In the genomic region with DNA sequence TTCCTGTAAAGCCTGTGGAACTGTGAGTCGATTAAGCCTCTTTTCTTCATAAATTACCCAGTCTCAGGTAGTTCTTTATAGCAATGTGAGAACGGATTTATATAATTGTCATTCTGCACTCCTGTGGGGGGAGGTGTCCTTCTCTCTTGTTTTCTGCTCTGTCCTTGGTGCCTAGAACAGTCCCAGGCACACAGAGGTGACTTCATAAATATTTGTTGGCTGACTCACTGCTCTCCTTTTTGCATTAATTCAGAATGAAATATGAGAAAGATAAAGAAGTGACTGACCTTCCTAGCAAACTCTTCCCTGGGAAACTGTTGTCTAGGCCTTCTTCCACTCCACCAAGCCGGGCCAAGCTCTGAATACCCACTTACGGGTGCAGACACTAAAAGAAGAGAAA, we compare ENCODE assay signal across 23 cellular contexts.
"Had no signal": no experiment of that assay in that cellular context is flagged by ENCODE, and none has a peak within 500 bp of the region (broad histone marks: within the 10 kb centered on the region; RNA-seq: fewer than 3 reads in every experiment).

No MANE protein-coding gene starts in this region.

- ATAC-seq: esophagus mucosa; gastrocnemius medialis; left cardiac atrium; lower lobe of right lung; natural killer cell; stimulated activated naive B cell treated with anti-CD40 and anti-IgM and Interleukin-4, amounts not matched to agents 10 μg/mL and 1 μg/mL and 100 μg/mL, for 72 hours had no signal

- H3K27ac ChIP-seq: dorsolateral prefrontal cortex, gastrocnemius medialis, left ventricle myocardium inferior, lower lobe of right lung, right atrium auricular region, sigmoid colon, skin epidermis, stomach, thoracic aorta, transverse colon had no signal

- H3K4me1 Mint-ChIP-seq: memory B cell; natural killer cell; neural crest cell; stimulated activated naive B cell treated with anti-CD40 and anti-IgM and Interleukin-4, amounts not matched to agents 10 μg/mL and 1 μg/mL and 100 μg/mL, for 72 hours had no signal

- H3K27me3 ChIP-seq: dorsolateral prefrontal cortex, gastrocnemius medialis, right atrium auricular region, sigmoid colon, stomach, transverse colon had no signal

- H3K4me1 ChIP-seq: gastrocnemius medialis, left ventricle myocardium inferior, lower lobe of right lung, right atrium auricular region, sigmoid colon, stomach, transverse colon had no signal

- H3K27ac Mint-ChIP-seq: memory B cell; mesothelial cell of epicardium; natural killer cell; stimulated activated naive B cell treated with anti-CD40 and anti-IgM and Interleukin-4, amounts not matched to agents 10 μg/mL and 1 μg/mL and 100 μg/mL, for 72 hours had no signal

- H3K36me3 ChIP-seq: gastrocnemius medialis, left ventricle myocardium inferior, lower lobe of right lung, right atrium auricular region, sigmoid colon, stomach, thoracic aorta, transverse colon had no signal

- H3K4me3 Mint-ChIP-seq: memory B cell; mesothelial cell of epicardium; natural killer cell; neural crest cell; stimulated activated naive B cell treated with anti-CD40 and anti-IgM and Interleukin-4, amounts not matched to agents 10 μg/mL and 1 μg/mL and 100 μg/mL, for 72 hours had no signal

- DNase-seq: cortex of kidney; dorsolateral prefrontal cortex; effector CD8-positive, alpha-beta T cell; gastrocnemius medialis; left cardiac atrium; left ventricle myocardium inferior; lower lobe of right lung; natural killer cell; posterior cingulate gyrus; sigmoid colon; stimulated activated CD4-positive, alpha-beta T cell treated with anti-CD3 and anti-CD28 coated beads, Interleukin-2, amount 100 ng/mL, for 24 hours; stimulated activated CD4-positive, alpha-beta T cell treated with anti-CD3 and anti-CD28 coated beads, Interleukin-4, amount 100 ng/mL, for 4 hours; stimulated activated naive B cell treated with anti-CD40 and anti-IgM and Interleukin-4, amounts not matched to agents 10 μg/mL and 1 μg/mL and 100 μg/mL, for 72 hours; stomach; substantia nigra; transverse colon had no signal

- H3K9me3 ChIP-seq: gastrocnemius medialis, lower lobe of right lung, right atrium auricular region, thoracic aorta, transverse colon had no signal

- H3K27me3 Mint-ChIP-seq: memory B cell; stimulated activated naive B cell treated with anti-CD40 and anti-IgM and Interleukin-4, amounts not matched to agents 10 μg/mL and 1 μg/mL and 100 μg/mL, for 72 hours had no signal

- H3K36me3 Mint-ChIP-seq: memory B cell; natural killer cell; stimulated activated naive B cell treated with anti-CD40 and anti-IgM and Interleukin-4, amounts not matched to agents 10 μg/mL and 1 μg/mL and 100 μg/mL, for 72 hours had no signal

- H3K4me3 ChIP-seq: dorsolateral prefrontal cortex, gastrocnemius medialis, left ventricle myocardium inferior, lower lobe of right lung, right atrium auricular region, sigmoid colon, skin epidermis, stomach, thoracic aorta, transverse colon had no signal
